ENCODE assay signal across 1 cellular context in genomic region chr11:27506200-27507182, GRCh38.
TF ChIP-seq lines count a peak whose summit lies in the region.

Gene LIN7C (minus strand): TSS chr11:27506769. CDS start chr11:27506752, 17 bp downstream.

TF ChIP-seq in HepG2, 621 proteins besides CTCF, POLR2A, EP300 and RAD21 (continued from another document and continues in another):
- TF ChIP-seq ZNF407 (CRISPR knock-in tag; IDR thresholded peaks at IDR 0.05; ENCODE audit: not compliant biosample characterization) (peak; percentile 76), PRPF4 (IDR thresholded peaks at IDR 0.05; ENCODE audit: low read depth, low read length, poor library complexity, severe bottlenecking) (no peak), FUBP1 (CRISPR knock-in tag; IDR thresholded peaks at IDR 0.05; ENCODE audit: borderline replicate concordance) (no peak), MBNL3 (CRISPR knock-in tag; conservative IDR thresholded peaks at IDR 0.05) (no peak), ZNF552 (CRISPR knock-in tag; IDR thresholded peaks at IDR 0.05; ENCODE audit: borderline replicate concordance) (no peak), ZFAT (CRISPR knock-in tag; conservative IDR thresholded peaks at IDR 0.05) (no peak), NFYB (CRISPR knock-in tag; IDR thresholded peaks at IDR 0.05) (no peak), CERS6 (CRISPR knock-in tag; IDR thresholded peaks at IDR 0.05) (no peak), EEA1 (CRISPR knock-in tag; IDR thresholded peaks at IDR 0.05; ENCODE audit: borderline replicate concordance) (peak; percentile 77; the same call in 1 of the 2 replicates), ZNF839 (CRISPR knock-in tag; IDR thresholded peaks at IDR 0.05; ENCODE audit: borderline replicate concordance) (no peak), MED13 (CRISPR knock-in tag; IDR thresholded peaks at IDR 0.05) (no peak), SRSF4 (IDR thresholded peaks at IDR 0.05; ENCODE audit: low read depth, low read length, poor library complexity, severe bottlenecking) (no peak), PRDM10 (CRISPR knock-in tag; IDR thresholded peaks at IDR 0.05; ENCODE audit: low read depth) (no peak), FIP1L1 (IDR thresholded peaks at IDR 0.05; ENCODE audit: borderline replicate concordance, insufficient read depth, low read depth, low read length) (no peak), HDAC1 (CRISPR knock-in tag; IDR thresholded peaks at IDR 0.05) (peak; percentile 57), RAD51 (IDR thresholded peaks at IDR 0.05; ENCODE audit: borderline replicate concordance) (no peak), STAG1 (CRISPR knock-in tag; IDR thresholded peaks at IDR 0.05) (no peak), ZFYVE20 (CRISPR knock-in tag; IDR thresholded peaks at IDR 0.05; ENCODE audit: borderline replicate concordance, low read depth) (no peak), ZNF225 (CRISPR knock-in tag; IDR thresholded peaks at IDR 0.05) (no peak), ZNF441 (CRISPR knock-in tag; IDR thresholded peaks at IDR 0.05; ENCODE audit: borderline replicate concordance) (no peak), ZNF616 (CRISPR knock-in tag; IDR thresholded peaks at IDR 0.05; ENCODE audit: low read depth) (0 out of 2 replicates have a peak, but pooled peaks have one; percentile 75), ZNF496 (CRISPR knock-in tag; IDR thresholded peaks at IDR 0.05; ENCODE audit: insufficient replicate concordance) (no peak), NCOA1 (CRISPR knock-in tag; IDR thresholded peaks at IDR 0.05) (no peak), SPEN (CRISPR knock-in tag; IDR thresholded peaks at IDR 0.05; ENCODE audit: low read depth) (peak; percentile 73; the same call in 1 of the 2 replicates), ZNF326 (CRISPR knock-in tag; IDR thresholded peaks at IDR 0.05; ENCODE audit: borderline replicate concordance) (no peak)
- TF ChIP-seq, protein P1, sequence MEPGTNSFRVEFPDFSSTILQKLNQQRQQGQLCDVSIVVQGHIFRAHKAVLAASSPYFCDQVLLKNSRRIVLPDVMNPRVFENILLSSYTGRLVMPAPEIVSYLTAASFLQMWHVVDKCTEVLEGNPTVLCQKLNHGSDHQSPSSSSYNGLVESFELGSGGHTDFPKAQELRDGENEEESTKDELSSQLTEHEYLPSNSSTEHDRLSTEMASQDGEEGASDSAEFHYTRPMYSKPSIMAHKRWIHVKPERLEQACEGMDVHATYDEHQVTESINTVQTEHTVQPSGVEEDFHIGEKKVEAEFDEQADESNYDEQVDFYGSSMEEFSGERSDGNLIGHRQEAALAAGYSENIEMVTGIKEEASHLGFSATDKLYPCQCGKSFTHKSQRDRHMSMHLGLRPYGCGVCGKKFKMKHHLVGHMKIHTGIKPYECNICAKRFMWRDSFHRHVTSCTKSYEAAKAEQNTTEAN (CRISPR knock-in tag; conservative IDR thresholded peaks at IDR 0.05) = no peak
- TF ChIP-seq, protein P2, sequence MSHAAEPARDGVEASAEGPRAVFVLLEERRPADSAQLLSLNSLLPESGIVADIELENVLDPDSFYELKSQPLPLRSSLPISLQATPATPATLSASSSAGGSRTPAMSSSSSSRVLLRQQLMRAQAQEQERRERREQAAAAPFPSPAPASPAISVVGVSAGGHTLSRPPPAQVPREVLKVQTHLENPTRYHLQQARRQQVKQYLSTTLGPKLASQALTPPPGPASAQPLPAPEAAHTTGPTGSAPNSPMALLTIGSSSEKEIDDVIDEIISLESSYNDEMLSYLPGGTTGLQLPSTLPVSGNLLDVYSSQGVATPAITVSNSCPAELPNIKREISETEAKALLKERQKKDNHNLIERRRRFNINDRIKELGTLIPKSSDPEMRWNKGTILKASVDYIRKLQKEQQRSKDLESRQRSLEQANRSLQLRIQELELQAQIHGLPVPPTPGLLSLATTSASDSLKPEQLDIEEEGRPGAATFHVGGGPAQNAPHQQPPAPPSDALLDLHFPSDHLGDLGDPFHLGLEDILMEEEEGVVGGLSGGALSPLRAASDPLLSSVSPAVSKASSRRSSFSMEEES (CRISPR knock-in tag; IDR thresholded peaks at IDR 0.05) = no peak
- TF ChIP-seq, protein P3, sequence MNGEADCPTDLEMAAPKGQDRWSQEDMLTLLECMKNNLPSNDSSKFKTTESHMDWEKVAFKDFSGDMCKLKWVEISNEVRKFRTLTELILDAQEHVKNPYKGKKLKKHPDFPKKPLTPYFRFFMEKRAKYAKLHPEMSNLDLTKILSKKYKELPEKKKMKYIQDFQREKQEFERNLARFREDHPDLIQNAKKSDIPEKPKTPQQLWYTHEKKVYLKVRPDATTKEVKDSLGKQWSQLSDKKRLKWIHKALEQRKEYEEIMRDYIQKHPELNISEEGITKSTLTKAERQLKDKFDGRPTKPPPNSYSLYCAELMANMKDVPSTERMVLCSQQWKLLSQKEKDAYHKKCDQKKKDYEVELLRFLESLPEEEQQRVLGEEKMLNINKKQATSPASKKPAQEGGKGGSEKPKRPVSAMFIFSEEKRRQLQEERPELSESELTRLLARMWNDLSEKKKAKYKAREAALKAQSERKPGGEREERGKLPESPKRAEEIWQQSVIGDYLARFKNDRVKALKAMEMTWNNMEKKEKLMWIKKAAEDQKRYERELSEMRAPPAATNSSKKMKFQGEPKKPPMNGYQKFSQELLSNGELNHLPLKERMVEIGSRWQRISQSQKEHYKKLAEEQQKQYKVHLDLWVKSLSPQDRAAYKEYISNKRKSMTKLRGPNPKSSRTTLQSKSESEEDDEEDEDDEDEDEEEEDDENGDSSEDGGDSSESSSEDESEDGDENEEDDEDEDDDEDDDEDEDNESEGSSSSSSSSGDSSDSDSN (CRISPR knock-in tag; IDR thresholded peaks at IDR 0.05) = peak; percentile 63
- TF ChIP-seq, protein P4, sequence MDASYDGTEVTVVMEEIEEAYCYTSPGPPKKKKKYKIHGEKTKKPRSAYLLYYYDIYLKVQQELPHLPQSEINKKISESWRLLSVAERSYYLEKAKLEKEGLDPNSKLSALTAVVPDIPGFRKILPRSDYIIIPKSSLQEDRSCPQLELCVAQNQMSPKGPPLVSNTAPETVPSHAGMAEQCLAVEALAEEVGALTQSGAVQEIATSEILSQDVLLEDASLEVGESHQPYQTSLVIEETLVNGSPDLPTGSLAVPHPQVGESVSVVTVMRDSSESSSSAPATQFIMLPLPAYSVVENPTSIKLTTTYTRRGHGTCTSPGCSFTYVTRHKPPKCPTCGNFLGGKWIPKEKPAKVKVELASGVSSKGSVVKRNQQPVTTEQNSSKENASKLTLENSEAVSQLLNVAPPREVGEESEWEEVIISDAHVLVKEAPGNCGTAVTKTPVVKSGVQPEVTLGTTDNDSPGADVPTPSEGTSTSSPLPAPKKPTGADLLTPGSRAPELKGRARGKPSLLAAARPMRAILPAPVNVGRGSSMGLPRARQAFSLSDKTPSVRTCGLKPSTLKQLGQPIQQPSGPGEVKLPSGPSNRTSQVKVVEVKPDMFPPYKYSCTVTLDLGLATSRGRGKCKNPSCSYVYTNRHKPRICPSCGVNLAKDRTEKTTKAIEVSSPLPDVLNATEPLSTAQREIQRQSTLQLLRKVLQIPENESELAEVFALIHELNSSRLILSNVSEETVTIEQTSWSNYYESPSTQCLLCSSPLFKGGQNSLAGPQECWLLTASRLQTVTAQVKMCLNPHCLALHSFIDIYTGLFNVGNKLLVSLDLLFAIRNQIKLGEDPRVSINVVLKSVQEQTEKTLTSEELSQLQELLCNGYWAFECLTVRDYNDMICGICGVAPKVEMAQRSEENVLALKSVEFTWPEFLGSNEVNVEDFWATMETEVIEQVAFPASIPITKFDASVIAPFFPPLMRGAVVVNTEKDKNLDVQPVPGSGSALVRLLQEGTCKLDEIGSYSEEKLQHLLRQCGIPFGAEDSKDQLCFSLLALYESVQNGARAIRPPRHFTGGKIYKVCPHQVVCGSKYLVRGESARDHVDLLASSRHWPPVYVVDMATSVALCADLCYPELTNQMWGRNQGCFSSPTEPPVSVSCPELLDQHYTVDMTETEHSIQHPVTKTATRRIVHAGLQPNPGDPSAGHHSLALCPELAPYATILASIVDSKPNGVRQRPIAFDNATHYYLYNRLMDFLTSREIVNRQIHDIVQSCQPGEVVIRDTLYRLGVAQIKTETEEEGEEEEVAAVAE (CRISPR knock-in tag; IDR thresholded peaks at IDR 0.05; ENCODE audit: borderline replicate concordance) = peak; percentile 72; the same call in 1 of the 2 replicates
